Comparison of ENCODE assay signal across 1 cellular context in the genomic region with DNA sequence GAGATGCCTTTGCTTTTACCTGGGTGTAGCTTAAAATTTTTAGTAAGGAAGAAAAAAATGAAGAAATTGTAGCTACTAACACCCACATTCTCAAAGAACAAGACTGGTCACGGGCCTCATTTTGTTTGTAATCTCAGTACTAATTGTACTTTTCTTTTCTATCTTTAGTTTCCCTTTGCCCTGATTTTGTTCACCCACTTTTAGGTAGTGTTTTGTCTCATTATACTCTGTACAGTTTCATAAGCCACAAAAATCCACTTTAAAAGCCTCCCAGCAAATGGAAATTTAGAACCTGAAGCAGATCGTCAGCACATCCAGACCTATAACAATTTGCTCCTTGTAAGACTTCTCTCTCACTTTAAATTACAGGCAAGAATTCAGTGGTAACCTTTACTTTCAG.
A peak's percentile ranks its signal among the peaks of the same experiment; 100 is the strongest.
TF ChIP-seq lines count a peak whose summit lies in the region.

No MANE protein-coding gene starts in this region.

TF ChIP-seq in GM12878, 131 proteins besides CTCF, POLR2A, EP300 and RAD21 (continues in another document):
- TF ChIP-seq, protein P1, sequence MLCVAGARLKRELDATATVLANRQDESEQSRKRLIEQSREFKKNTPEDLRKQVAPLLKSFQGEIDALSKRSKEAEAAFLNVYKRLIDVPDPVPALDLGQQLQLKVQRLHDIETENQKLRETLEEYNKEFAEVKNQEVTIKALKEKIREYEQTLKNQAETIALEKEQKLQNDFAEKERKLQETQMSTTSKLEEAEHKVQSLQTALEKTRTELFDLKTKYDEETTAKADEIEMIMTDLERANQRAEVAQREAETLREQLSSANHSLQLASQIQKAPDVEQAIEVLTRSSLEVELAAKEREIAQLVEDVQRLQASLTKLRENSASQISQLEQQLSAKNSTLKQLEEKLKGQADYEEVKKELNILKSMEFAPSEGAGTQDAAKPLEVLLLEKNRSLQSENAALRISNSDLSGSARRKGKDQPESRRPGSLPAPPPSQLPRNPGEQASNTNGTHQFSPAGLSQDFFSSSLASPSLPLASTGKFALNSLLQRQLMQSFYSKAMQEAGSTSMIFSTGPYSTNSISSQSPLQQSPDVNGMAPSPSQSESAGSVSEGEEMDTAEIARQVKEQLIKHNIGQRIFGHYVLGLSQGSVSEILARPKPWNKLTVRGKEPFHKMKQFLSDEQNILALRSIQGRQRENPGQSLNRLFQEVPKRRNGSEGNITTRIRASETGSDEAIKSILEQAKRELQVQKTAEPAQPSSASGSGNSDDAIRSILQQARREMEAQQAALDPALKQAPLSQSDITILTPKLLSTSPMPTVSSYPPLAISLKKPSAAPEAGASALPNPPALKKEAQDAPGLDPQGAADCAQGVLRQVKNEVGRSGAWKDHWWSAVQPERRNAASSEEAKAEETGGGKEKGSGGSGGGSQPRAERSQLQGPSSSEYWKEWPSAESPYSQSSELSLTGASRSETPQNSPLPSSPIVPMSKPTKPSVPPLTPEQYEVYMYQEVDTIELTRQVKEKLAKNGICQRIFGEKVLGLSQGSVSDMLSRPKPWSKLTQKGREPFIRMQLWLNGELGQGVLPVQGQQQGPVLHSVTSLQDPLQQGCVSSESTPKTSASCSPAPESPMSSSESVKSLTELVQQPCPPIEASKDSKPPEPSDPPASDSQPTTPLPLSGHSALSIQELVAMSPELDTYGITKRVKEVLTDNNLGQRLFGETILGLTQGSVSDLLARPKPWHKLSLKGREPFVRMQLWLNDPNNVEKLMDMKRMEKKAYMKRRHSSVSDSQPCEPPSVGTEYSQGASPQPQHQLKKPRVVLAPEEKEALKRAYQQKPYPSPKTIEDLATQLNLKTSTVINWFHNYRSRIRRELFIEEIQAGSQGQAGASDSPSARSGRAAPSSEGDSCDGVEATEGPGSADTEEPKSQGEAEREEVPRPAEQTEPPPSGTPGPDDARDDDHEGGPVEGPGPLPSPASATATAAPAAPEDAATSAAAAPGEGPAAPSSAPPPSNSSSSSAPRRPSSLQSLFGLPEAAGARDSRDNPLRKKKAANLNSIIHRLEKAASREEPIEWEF (IDR thresholded peaks at IDR 0.05; ENCODE audit: insufficient replicate concordance, low read depth, low read length), result no peak
- TF ChIP-seq EZH2 (IDR thresholded peaks at IDR 0.05; ENCODE audit: borderline replicate concordance, control insufficient read depth, low read depth, low read length) (no peak), SMAD1 (IDR thresholded peaks at IDR 0.05; ENCODE audit: low read depth, partially characterized antibody) (no peak), HSF1 (IDR thresholded peaks at IDR 0.05; ENCODE audit: low read depth, low read length) (no peak), ASH2L (IDR thresholded peaks at IDR 0.05; ENCODE audit: borderline replicate concordance, low read depth) (no peak), IRF4 (IDR thresholded peaks at IDR 0.05; ENCODE audit: low read depth, low read length) (no peak), RUNX3 (IDR thresholded peaks at IDR 0.05; ENCODE audit: low read length) (peak; percentile 76), TARDBP (IDR thresholded peaks at IDR 0.05; ENCODE audit: borderline replicate concordance) (no peak), FOS (IDR thresholded peaks at IDR 0.05; ENCODE audit: borderline replicate concordance, extremely low read depth, insufficient read length) (no peak), BHLHE40 (IDR thresholded peaks at IDR 0.05; ENCODE audit: borderline replicate concordance in 1 of 2, low read depth in 2 of 2, low read length in 1 of 2) (peak; percentile 29 to 44; a peak in 1 of 4 replicates), ZBTB4 (CRISPR knock-in tag; IDR thresholded peaks at IDR 0.05) (no peak), HDAC6 (IDR thresholded peaks at IDR 0.05; ENCODE audit: unreplicated experiment) (no peak), ZNF384 (IDR thresholded peaks at IDR 0.05; ENCODE audit: borderline replicate concordance, low read depth, low read length) (no peak), IRF5 (IDR thresholded peaks at IDR 0.05; ENCODE audit: borderline replicate concordance) (no peak), BRCA1 (IDR thresholded peaks at IDR 0.05; ENCODE audit: low read depth, low read length) (no peak), STAT3 (IDR thresholded peaks at IDR 0.05; ENCODE audit: low read depth, low read length) (no peak), ATF3 (IDR thresholded peaks at IDR 0.05; ENCODE audit: borderline replicate concordance, extremely low read depth, low read depth, low read length) (no peak), TCF7 (IDR thresholded peaks at IDR 0.05; ENCODE audit: borderline replicate concordance) (peak; percentile 30; the same call in 1 of the 2 replicates), CREM (IDR thresholded peaks at IDR 0.05; ENCODE audit: low read depth) (0 out of 2 replicates have a peak, but pooled peaks have one; percentile 26), ZNF217 (IDR thresholded peaks at IDR 0.05) (no peak), E2F4 (IDR thresholded peaks at IDR 0.05; ENCODE audit: low read depth, low read length) (no peak), ZZZ3 (IDR thresholded peaks at IDR 0.05; ENCODE audit: control insufficient read depth, insufficient read length, low read depth) (no peak), FOXM1 (IDR thresholded peaks at IDR 0.05; ENCODE audit: low read depth, low read length) (no peak), MTA2 (IDR thresholded peaks at IDR 0.05; ENCODE audit: low read depth) (peak; percentile 29; the same call in 1 of the 2 replicates), JUNB (IDR thresholded peaks at IDR 0.05) (peak; percentile 59), CHD4 (IDR thresholded peaks at IDR 0.05) (no peak), IKZF2 (IDR thresholded peaks at IDR 0.05) (0 out of 4 replicates have a peak, but pooled peaks of 1 of the 2 experiments have one; percentile 42), EGR1 (IDR thresholded peaks at IDR 0.05; ENCODE audit: borderline replicate concordance in 1 of 2, low read depth in 2 of 2, low read length in 2 of 2) (no peak), STAT1 (conservative IDR thresholded peaks at IDR 0.05) (no peak), ZNF24 (IDR thresholded peaks at IDR 0.05) (no peak), MEF2B (IDR thresholded peaks at IDR 0.05; ENCODE audit: partially characterized antibody, poor library complexity, severe bottlenecking) (peak; percentile 12), NFIC (IDR thresholded peaks at IDR 0.05; ENCODE audit: low read depth, low read length) (peak; percentile 67), RELB (IDR thresholded peaks at IDR 0.05; ENCODE audit: low read depth) (0 out of 2 replicates have a peak, but pooled peaks have one; percentile 24), PAX5 (IDR thresholded peaks at IDR 0.05; ENCODE audit: borderline replicate concordance, low read depth, low read length) (no peak), CREB1 (IDR thresholded peaks at IDR 0.05; ENCODE audit: low read depth) (no peak), CBX5 (IDR thresholded peaks at IDR 0.05; ENCODE audit: low read depth) (no peak), RAD51 (IDR thresholded peaks at IDR 0.05) (no peak), TCF12 (IDR thresholded peaks at IDR 0.05; ENCODE audit: low read depth, low read length) (no peak), ETV6 (conservative IDR thresholded peaks at IDR 0.05 in 1 of 2, IDR thresholded peaks at IDR 0.05 in 1 of 2; ENCODE audit: borderline replicate concordance in 1 of 2, low read depth in 1 of 2) (no peak), CBX3 (IDR thresholded peaks at IDR 0.05; ENCODE audit: borderline replicate concordance, low read depth) (no peak), ZBTB33 (IDR thresholded peaks at IDR 0.05) (no peak)
- TF ChIP-seq, protein P2, sequence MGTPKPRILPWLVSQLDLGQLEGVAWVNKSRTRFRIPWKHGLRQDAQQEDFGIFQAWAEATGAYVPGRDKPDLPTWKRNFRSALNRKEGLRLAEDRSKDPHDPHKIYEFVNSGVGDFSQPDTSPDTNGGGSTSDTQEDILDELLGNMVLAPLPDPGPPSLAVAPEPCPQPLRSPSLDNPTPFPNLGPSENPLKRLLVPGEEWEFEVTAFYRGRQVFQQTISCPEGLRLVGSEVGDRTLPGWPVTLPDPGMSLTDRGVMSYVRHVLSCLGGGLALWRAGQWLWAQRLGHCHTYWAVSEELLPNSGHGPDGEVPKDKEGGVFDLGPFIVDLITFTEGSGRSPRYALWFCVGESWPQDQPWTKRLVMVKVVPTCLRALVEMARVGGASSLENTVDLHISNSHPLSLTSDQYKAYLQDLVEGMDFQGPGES (IDR thresholded peaks at IDR 0.05), result no peak
- TF ChIP-seq, protein P3, sequence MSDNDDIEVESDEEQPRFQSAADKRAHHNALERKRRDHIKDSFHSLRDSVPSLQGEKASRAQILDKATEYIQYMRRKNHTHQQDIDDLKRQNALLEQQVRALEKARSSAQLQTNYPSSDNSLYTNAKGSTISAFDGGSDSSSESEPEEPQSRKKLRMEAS (IDR thresholded peaks at IDR 0.05; ENCODE audit: low read depth, low read length), result no peak
